28 cellular contexts compared by ENCODE assay signal in the genomic region with DNA sequence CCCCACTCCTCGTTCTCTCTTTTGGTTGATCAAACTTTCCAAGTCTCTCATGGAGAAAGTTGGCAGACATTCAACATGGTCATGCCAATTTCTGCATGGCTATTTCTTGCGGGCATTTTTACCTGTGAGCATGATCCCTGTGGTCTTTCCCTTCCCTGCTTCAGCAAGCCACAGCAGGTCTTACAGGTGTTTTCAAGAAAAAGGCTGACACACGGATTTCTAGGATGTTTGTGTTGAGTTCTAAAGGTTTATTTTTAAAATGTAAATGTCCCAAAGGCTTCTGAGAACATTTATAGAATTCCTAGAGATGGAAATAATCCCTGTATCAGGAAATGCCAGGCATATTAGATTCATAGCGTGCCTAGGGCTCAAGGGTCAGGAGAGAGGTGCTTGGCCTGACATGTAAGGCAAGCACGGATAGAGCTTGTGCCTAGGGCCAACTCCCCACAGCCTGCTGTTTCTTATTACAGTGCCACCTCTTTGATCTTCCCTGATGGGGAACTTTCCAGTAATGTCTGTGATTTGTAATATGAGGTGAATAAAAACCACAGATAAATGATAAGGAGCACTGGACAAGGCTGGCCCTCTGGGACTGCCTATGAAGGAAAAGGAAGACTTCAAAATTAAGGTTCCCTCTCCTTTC.
DNase-seq lines count a peak whose midpoint lies in the region; ATAC-seq, FAIRE-seq and TF ChIP-seq lines count a peak whose summit lies in the region.
"Had no signal": no experiment of that assay in that cellular context is flagged by ENCODE, and none has a peak within 500 bp of the region (broad histone marks: within the 10 kb centered on the region; RNA-seq: fewer than 3 reads in every experiment).

No MANE protein-coding gene starts in this region.

- TF ChIP-seq POLR2A in IMR-90 (IDR thresholded peaks at IDR 0.05; ENCODE audit: low read depth, low read length): no peak

- H3K27ac ChIP-seq in IMR-90 (ENCODE audit: insufficient read depth, low read length) (peak overlapping the region; percentile 46; the same call in 1 of the 2 replicates), ascending aorta (peak overlapping the region; percentile 38 to 52), foreskin keratinocyte (no peak overlapping the region)
- H3K27ac ChIP-seq: BLaER1, heart right ventricle had no signal

- H4K8ac ChIP-seq in IMR-90 (ENCODE audit: low read depth in 2 of 2, low read length in 2 of 2): peak overlapping the region in 1 of 2 experiments; percentile 23; a peak in 2 of 4 replicates

- ATAC-seq in IMR-90 (ENCODE audit: low read depth) (no peak), foreskin keratinocyte (no peak)
- ATAC-seq: activated naive CD4-positive, alpha-beta T cell treated with anti-CD3 and anti-CD28 coated beads, Interleukin-2, amount 50 U/mL, for 72 hours; activated T-cell treated with anti-CD3 and anti-CD28 coated beads, Interleukin-2, amount 50 U/mL, for 72 hours; heart right ventricle; K562; Right ventricle myocardium inferior; sciatic nerve; T-cell had no signal

- in situ Hi-C loops in IMR-90 (cut with MboI; ENCODE audit: low sequenced_read_pairs): no loop called here

- H3K4me3 ChIP-seq in IMR-90 (ENCODE audit: insufficient read depth, low read depth, low read length): no peak overlapping the region
- no peak overlapping the region for H3K4me3 ChIP-seq in ascending aorta
- H3K4me3 ChIP-seq: BLaER1, heart right ventricle, K562 had no signal

- H2BK5ac ChIP-seq in IMR-90 (ENCODE audit: low read depth, low read length, poor library complexity, severe bottlenecking): no peak overlapping the region

- DNase-seq in DMS79 (lab: John Stamatoyannopoulos, UW): peak; percentile 36
- no peak for DNase-seq in IMR-90
- no peak for DNase-seq in ascending aorta (ENCODE audit: low spot score in 2 of 2)
- peak; percentile 88 to 95 for DNase-seq in foreskin keratinocyte
- no peak for DNase-seq in urothelium cell line (ENCODE audit: low spot score)
- DNase-seq in activated CD4-positive, CD25-positive, alpha-beta regulatory T cell treated with anti-CD3 and anti-CD28 coated beads, Interleukin-2, amount 50 U/mL, for 72 hours: no peak
- DNase-seq in activated CD4-positive, alpha-beta T cell treated with anti-CD3 and anti-CD28 coated beads for 1 hour: no peak
- DNase-seq in NCI-H510A (lab: John Stamatoyannopoulos, UW): no peak
- DNase-seq: ACHN; activated CD4-positive, alpha-beta T cell treated with anti-CD3 and anti-CD28 coated beads for 4 hours; activated T-cell treated with anti-CD3 and anti-CD28 coated beads, Interleukin-2, amount 50 U/mL, for 72 hours; Calu3; H7; heart right ventricle; mesendoderm; MV-4-11; naive B cell; NCI-H187 treated with DMSO at 0.1 percent for 48 hours; NCI-H748 treated with DMSO at 0.1 percent for 48 hours; stimulated activated CD8-positive, alpha-beta memory T cell treated with anti-CD3 and anti-CD28 coated beads, Interleukin-4, amount 100 ng/mL, for 48 hours; T-cell had no signal

- H2AK5ac ChIP-seq in IMR-90 (ENCODE audit: low read depth, low read length): peak overlapping the region; percentile 71

- H2BK20ac ChIP-seq in IMR-90 (ENCODE audit: low read depth, low read length): peak overlapping the region; percentile 54

- FAIRE-seq in urothelium cell line (lab: Jason Lieb, UNC): no peak
- FAIRE-seq: astrocyte, GM18507, K562 had no signal

- no peaks in the 10 kb centered on the region for H3K27me3 ChIP-seq in IMR-90 (ENCODE audit: control insufficient read depth, insufficient read depth, low read length)
- H3K27me3 ChIP-seq in ascending aorta: no peaks in the 10 kb centered on the region
- no peaks in the 10 kb centered on the region for H3K27me3 ChIP-seq in foreskin keratinocyte
- H3K27me3 ChIP-seq: BLaER1, heart right ventricle had no signal

- POLR2A ChIA-PET in IMR-90 (lab: Charles Lee; ENCODE audit: unreplicated experiment): no interaction called here

- peaks cover 3 to 10% of the 10 kb centered on the region in 2 experiments; a peak in 1 of 4 replicates for H3K79me1 ChIP-seq in IMR-90 (ENCODE audit: low read depth in 1 of 2, low read length in 2 of 2)

- H3K23ac ChIP-seq in IMR-90 (ENCODE audit: low read depth, low read length): no peak overlapping the region

- H3K9ac ChIP-seq in IMR-90 (ENCODE audit: low read depth, low read length): no peak overlapping the region
- H3K9ac ChIP-seq: BLaER1 had no signal

- H3K4me1 ChIP-seq in IMR-90 (ENCODE audit: control insufficient read depth, insufficient read depth, low read length) (peaks cover 22% of the 10 kb centered on the region), ascending aorta (peaks cover 5 to 49% of the 10 kb centered on the region in 2 donors), foreskin keratinocyte (peaks cover 37% of the 10 kb centered on the region)

- no CpG with 5 or more reads among the region's 5 CpGs for WGBS in IMR-90 (ENCODE audit: extremely low coverage in 2 of 2, insufficient read length in 1 of 2), 2 experiments

- H3K4ac ChIP-seq in IMR-90 (ENCODE audit: low read depth, low read length): peak overlapping the region; percentile 51

- H3K56ac ChIP-seq in IMR-90 (ENCODE audit: extremely low read depth, insufficient read depth, low read length): no peak overlapping the region

- no TSS peak for BruUV-seq in IMR-90 (replicated peaks; lab: Mats Ljungman, UMichigan)

- no peaks in the 10 kb centered on the region for H4K20me1 ChIP-seq in IMR-90 (ENCODE audit: insufficient read depth, low read length)
- H4K20me1 ChIP-seq: BLaER1 had no signal

- H3K36me3 ChIP-seq in IMR-90 (ENCODE audit: control insufficient read depth, insufficient read depth, low read length): no peaks in the 10 kb centered on the region
- H3K36me3 ChIP-seq in ascending aorta: no peaks in the 10 kb centered on the region
- H3K36me3 ChIP-seq: BLaER1, heart right ventricle had no signal

- no peak overlapping the region for H2AFZ ChIP-seq in IMR-90 (replicated peaks; ENCODE audit: low read length, poor library complexity)

- H4K91ac ChIP-seq in IMR-90 (ENCODE audit: insufficient read depth, low read depth, low read length): peak overlapping the region; percentile 71

- CTCF ChIA-PET in IMR-90 (lab: Yijun Ruan, JAX): no interaction called here

- H3K4me2 ChIP-seq in IMR-90 (ENCODE audit: low read depth, low read length): no peak overlapping the region

- H4K5ac ChIP-seq in IMR-90 (ENCODE audit: low read depth, low read length): 0 out of 2 replicates have a peak overlapping the region, but pooled peaks have one; percentile 15

- intact Hi-C loops in IMR-90 (cut with micrococcal nuclease) (loop anchor here (5.0 to 10.0 kb wide), 2 partner anchors 286 to 549 kb away; partner anchors contain the start of gene LPAR1), ascending aorta (cut with DNase I) (no loop called here)

- TF ChIP-seq CTCF in IMR-90 (conservative IDR thresholded peaks at IDR 0.05; ENCODE audit: low read depth, low read length) (no peak), ascending aorta (IDR thresholded peaks at IDR 0.05) (no peak), foreskin keratinocyte (conservative IDR thresholded peaks at IDR 0.05) (no peak)

- 0 out of 2 replicates have a peak overlapping the region, but pooled peaks have one; percentile 5 for H3K14ac ChIP-seq in IMR-90 (replicated peaks; ENCODE audit: low read depth, low read length)

- dilution Hi-C loops in IMR-90 (cut with HindIII; ENCODE audit: low sequenced_read_pairs, unreplicated experiment): no loop called here

- H3K9me3 ChIP-seq in IMR-90 (ENCODE audit: control insufficient read depth, insufficient read depth, low read length) (no peaks in the 10 kb centered on the region), ascending aorta (no peaks in the 10 kb centered on the region)
- H3K9me3 ChIP-seq: BLaER1, heart right ventricle had no signal

- H3K9me1 ChIP-seq in IMR-90 (ENCODE audit: insufficient read depth, low read length): peaks cover 18% of the 10 kb centered on the region

- peak overlapping the region; percentile 88 for H2BK15ac ChIP-seq in IMR-90 (ENCODE audit: low read depth, low read length)

- peak overlapping the region; percentile 84 for H2BK120ac ChIP-seq in IMR-90 (ENCODE audit: low read depth, low read length)

- H3K18ac ChIP-seq in IMR-90 (ENCODE audit: low read depth, low read length): peak overlapping the region; percentile 19; the same call in 1 of the 2 replicates

- TF ChIP-seq RAD21 in IMR-90 (IDR thresholded peaks at IDR 0.05; ENCODE audit: low read length): no peak

- no peak overlapping the region for H2AK9ac ChIP-seq in IMR-90 (replicated peaks; ENCODE audit: low read depth, low read length, poor library complexity)

TF ChIP-seq in IMR-90, 13 proteins besides CTCF, POLR2A, EP300 and RAD21 (continues in another document):
- no peak for TF ChIP-seq MXI1 (IDR thresholded peaks at IDR 0.05; ENCODE audit: borderline replicate concordance, low read depth, low read length)
- no peak for TF ChIP-seq BHLHE40 (IDR thresholded peaks at IDR 0.05; ENCODE audit: low read depth, low read length)
- no peak for TF ChIP-seq SMC3 (IDR thresholded peaks at IDR 0.05; ENCODE audit: low read depth, low read length)
- no peak for TF ChIP-seq NFE2L2 (IDR thresholded peaks at IDR 0.05; ENCODE audit: low read depth, low read length)
- TF ChIP-seq RCOR1 (IDR thresholded peaks at IDR 0.05; ENCODE audit: insufficient replicate concordance, low read length): no peak
- TF ChIP-seq, protein P1, sequence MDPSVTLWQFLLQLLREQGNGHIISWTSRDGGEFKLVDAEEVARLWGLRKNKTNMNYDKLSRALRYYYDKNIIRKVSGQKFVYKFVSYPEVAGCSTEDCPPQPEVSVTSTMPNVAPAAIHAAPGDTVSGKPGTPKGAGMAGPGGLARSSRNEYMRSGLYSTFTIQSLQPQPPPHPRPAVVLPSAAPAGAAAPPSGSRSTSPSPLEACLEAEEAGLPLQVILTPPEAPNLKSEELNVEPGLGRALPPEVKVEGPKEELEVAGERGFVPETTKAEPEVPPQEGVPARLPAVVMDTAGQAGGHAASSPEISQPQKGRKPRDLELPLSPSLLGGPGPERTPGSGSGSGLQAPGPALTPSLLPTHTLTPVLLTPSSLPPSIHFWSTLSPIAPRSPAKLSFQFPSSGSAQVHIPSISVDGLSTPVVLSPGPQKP (IDR thresholded peaks at IDR 0.05; ENCODE audit: borderline replicate concordance, low read depth, low read length): no peak
- TF ChIP-seq, protein P2, sequence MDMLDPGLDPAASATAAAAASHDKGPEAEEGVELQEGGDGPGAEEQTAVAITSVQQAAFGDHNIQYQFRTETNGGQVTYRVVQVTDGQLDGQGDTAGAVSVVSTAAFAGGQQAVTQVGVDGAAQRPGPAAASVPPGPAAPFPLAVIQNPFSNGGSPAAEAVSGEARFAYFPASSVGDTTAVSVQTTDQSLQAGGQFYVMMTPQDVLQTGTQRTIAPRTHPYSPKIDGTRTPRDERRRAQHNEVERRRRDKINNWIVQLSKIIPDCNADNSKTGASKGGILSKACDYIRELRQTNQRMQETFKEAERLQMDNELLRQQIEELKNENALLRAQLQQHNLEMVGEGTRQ (IDR thresholded peaks at IDR 0.05; ENCODE audit: low read depth, low read length): no peak
- TF ChIP-seq MAZ (IDR thresholded peaks at IDR 0.05; ENCODE audit: borderline replicate concordance, low read depth, low read length): no peak
- no peak for TF ChIP-seq CEBPB (IDR thresholded peaks at IDR 0.05; ENCODE audit: low read depth, low read length)
- TF ChIP-seq MAFK (IDR thresholded peaks at IDR 0.05; ENCODE audit: low read depth, low read length): no peak
- no peak for TF ChIP-seq FOS (IDR thresholded peaks at IDR 0.05; ENCODE audit: low read depth, low read length)

Comparison
In these comparisons a context has a peak if more than half of its experiments do, and no peak if none do; other contexts are left out.
1. DNase-seq: peak in DMS79 (single experiment) and foreskin keratinocyte (2 of 2); none in IMR-90 (single experiment), ascending aorta (0 of 2), urothelium cell line (single experiment), activated CD4-positive, CD25-positive, alpha-beta regulatory T cell treated with anti-CD3 and anti-CD28 coated beads, Interleukin-2, amount 50 U/mL, for 72 hours (single experiment), activated CD4-positive, alpha-beta T cell treated with anti-CD3 and anti-CD28 coated beads for 1 hour (single experiment) and NCI-H510A (single experiment).